Comparison of ENCODE assay signal across 17 cellular contexts in the genomic region with DNA sequence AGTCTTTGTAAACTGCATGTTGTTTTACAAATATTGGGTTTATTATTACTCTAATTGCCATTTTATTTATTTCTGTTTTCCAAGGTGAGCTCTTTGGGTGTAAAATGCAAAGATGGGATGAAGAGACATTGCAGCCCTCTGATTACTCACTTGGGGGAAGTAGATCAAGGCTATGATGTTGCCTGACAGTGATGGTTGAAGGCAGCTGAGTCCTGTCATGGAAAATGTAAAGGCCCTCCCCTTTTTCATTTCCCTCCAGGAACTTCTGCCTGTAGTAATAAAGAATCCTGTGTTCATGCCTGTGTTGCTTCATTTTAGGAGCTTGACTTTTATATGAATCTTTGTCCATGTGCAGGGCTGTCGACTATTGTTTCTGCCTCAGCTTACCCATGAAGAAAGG.
DNase-seq lines count a peak whose midpoint lies in the region; ATAC-seq and TF ChIP-seq lines count a peak whose summit lies in the region.
"Had no signal": no experiment of that assay in that cellular context is flagged by ENCODE, and none has a peak within 500 bp of the region (broad histone marks: within the 10 kb centered on the region; RNA-seq: fewer than 3 reads in every experiment).

No MANE protein-coding gene starts in this region.

- H3K36me3 ChIP-seq in upper lobe of right lung = no peaks in the 10 kb centered on the region
- H3K36me3 ChIP-seq in smooth muscle cell (ENCODE audit: low read depth) = no peaks in the 10 kb centered on the region
- H3K36me3 ChIP-seq in esophagus squamous epithelium = no peaks in the 10 kb centered on the region
- H3K36me3 ChIP-seq: heart left ventricle, tibial nerve had no signal

- H3K4me3 ChIP-seq in upper lobe of right lung (no peak overlapping the region), smooth muscle cell (no peak overlapping the region), esophagus squamous epithelium (no peak overlapping the region)
- H3K4me3 ChIP-seq: heart left ventricle, tibial nerve had no signal

- no peaks in the 10 kb centered on the region for H3F3A ChIP-seq in smooth muscle cell (ENCODE audit: low read depth)

- no peaks in the 10 kb centered on the region for H3K27me3 Mint-ChIP-seq in activated naive CD4-positive, alpha-beta T cell treated with anti-CD3 and anti-CD28 coated beads for 36 hours (ENCODE audit: low read depth)
- no peaks in the 10 kb centered on the region for H3K27me3 Mint-ChIP-seq in memory B cell
- H3K27me3 Mint-ChIP-seq: CD4-positive, alpha-beta memory T cell had no signal

- ATAC-seq in memory B cell (ENCODE audit: low read depth) (no peak), upper lobe of right lung (no peak), HG03097 (IDR thresholded peaks at IDR 0.05; ENCODE audit: low FRiP score, unreplicated experiment) (no peak)
- ATAC-seq: natural killer cell had no signal

- H3K27ac Mint-ChIP-seq in activated naive CD4-positive, alpha-beta T cell treated with anti-CD3 and anti-CD28 coated beads for 36 hours = peak overlapping the region; percentile 28
- H3K27ac Mint-ChIP-seq in memory B cell = peak overlapping the region; percentile 19
- H3K27ac Mint-ChIP-seq: activated T-helper 2 cell treated with anti-CD3 and anti-CD28 coated beads, Interferon-gamma antibody, Interleukin-2, Interleukin-4, amounts not matched to agents 10 μg/mL and 5 μg/mL and 100 μg/mL, durations not matched to agents 14 hours and 24 hours and 36 hours; CD4-positive, alpha-beta memory T cell; natural killer cell; progenitor cell of endocrine pancreas had no signal

- no peak overlapping the region for H3K4me3 Mint-ChIP-seq in activated naive CD4-positive, alpha-beta T cell treated with anti-CD3 and anti-CD28 coated beads for 36 hours
- no peak overlapping the region for H3K4me3 Mint-ChIP-seq in memory B cell
- H3K4me3 Mint-ChIP-seq: CD4-positive, alpha-beta memory T cell; natural killer cell had no signal

- 91% methylated on average over 1 of the region's 1 CpG for WGBS in smooth muscle cell (ENCODE audit: low lambda C conversion rate)
- 77 to 78% methylated on average over 1 of the region's 1 CpG for WGBS in esophagus squamous epithelium, 2 donors

- CTCF ChIA-PET in activated naive CD4-positive, alpha-beta T cell treated with anti-CD3 and anti-CD28 coated beads for 36 hours (lab: Charles Lee) = interaction anchor here (0.5 to 1.2 kb wide), 3 partner anchors 30 to 1527 kb away, joined by 3 to 4 read pairs (median 4); no protein-coding TSS in a partner anchor

- intact Hi-C loops in activated naive CD4-positive, alpha-beta T cell treated with anti-CD3 and anti-CD28 coated beads for 36 hours (cut with micrococcal nuclease) = no loop called here
- intact Hi-C loops in upper lobe of right lung (cut with DNase I) (no loop called here), esophagus squamous epithelium (cut with DNase I) (no loop called here)

- H3K4me1 Mint-ChIP-seq in activated naive CD4-positive, alpha-beta T cell treated with anti-CD3 and anti-CD28 coated beads for 36 hours (ENCODE audit: low read depth) = peaks cover 12% of the 10 kb centered on the region
- H3K4me1 Mint-ChIP-seq in memory B cell = peaks cover 14% of the 10 kb centered on the region
- H3K4me1 Mint-ChIP-seq: CD4-positive, alpha-beta memory T cell; natural killer cell had no signal

- H3K79me2 ChIP-seq in smooth muscle cell (ENCODE audit: low read depth) = no peaks in the 10 kb centered on the region

- H3K4me2 ChIP-seq in smooth muscle cell = no peak overlapping the region

- H3K27ac ChIP-seq in upper lobe of right lung = peak overlapping the region; percentile 24
- H3K27ac ChIP-seq in smooth muscle cell (ENCODE audit: low read depth) = no peak overlapping the region
- peak overlapping the region in 2 of 4 donors; percentile 25 to 70 for H3K27ac ChIP-seq in esophagus squamous epithelium

- H3K9ac ChIP-seq in smooth muscle cell (ENCODE audit: low read depth) = no peak overlapping the region

- H3K4me1 ChIP-seq in upper lobe of right lung = peaks cover 7% of the 10 kb centered on the region
- no peaks in the 10 kb centered on the region for H3K4me1 ChIP-seq in smooth muscle cell (ENCODE audit: low read depth)
- no peaks in the 10 kb centered on the region for H3K4me1 ChIP-seq in esophagus squamous epithelium

- in situ Hi-C loops in SK-MEL-5 (cut with HindIII; ENCODE audit: low pct_unique_long_range_greater_than_20kb, low sequenced_read_pairs) = no loop called here

- DNase-seq in activated naive CD4-positive, alpha-beta T cell treated with anti-CD3 and anti-CD28 coated beads for 36 hours = no peak
- DNase-seq in activated naive CD4-positive, alpha-beta T cell treated with Interleukin-2 at 50 U/mL for 16 hours = no peak
- DNase-seq in SK-MEL-5 (ENCODE audit: low read depth, low spot score) (peak; percentile 11), memory B cell (ENCODE audit: low spot score in 2 of 2) (no peak), upper lobe of right lung (no peak), smooth muscle cell (lab: John Stamatoyannopoulos, UW; ENCODE audit: unreplicated experiment) (no peak), esophagus squamous epithelium (lab: John Stamatoyannopoulos, UW) (no peak)
- DNase-seq: CD4-positive, alpha-beta memory T cell; natural killer cell; NCI-H187 treated with DMSO at 0.1 percent for 48 hours; NCI-H345; T-helper 1 cell had no signal

- no peak for TF ChIP-seq POLR2A in esophagus squamous epithelium (IDR thresholded peaks at IDR 0.05)

- no peaks in the 10 kb centered on the region for H4K20me1 ChIP-seq in smooth muscle cell (ENCODE audit: low read depth)

- H2AFZ ChIP-seq in smooth muscle cell (ENCODE audit: low read depth) = no peak overlapping the region

- no peaks in the 10 kb centered on the region for H3K36me3 Mint-ChIP-seq in activated naive CD4-positive, alpha-beta T cell treated with anti-CD3 and anti-CD28 coated beads for 36 hours (ENCODE audit: low read depth)
- H3K36me3 Mint-ChIP-seq in memory B cell = no peaks in the 10 kb centered on the region
- H3K36me3 Mint-ChIP-seq: CD4-positive, alpha-beta memory T cell; natural killer cell had no signal

- H3K9me3 Mint-ChIP-seq in activated naive CD4-positive, alpha-beta T cell treated with anti-CD3 and anti-CD28 coated beads for 36 hours = no peaks in the 10 kb centered on the region
- peaks cover under 1% of the 10 kb centered on the region for H3K9me3 Mint-ChIP-seq in memory B cell
- H3K9me3 Mint-ChIP-seq: activated T-helper 2 cell treated with anti-CD3 and anti-CD28 coated beads, Interferon-gamma antibody, Interleukin-2, Interleukin-4, amounts not matched to agents 10 μg/mL and 5 μg/mL and 100 μg/mL, durations not matched to agents 14 hours and 24 hours and 36 hours had no signal

- no peaks in the 10 kb centered on the region for H3K27me3 ChIP-seq in upper lobe of right lung
- no peaks in the 10 kb centered on the region for H3K27me3 ChIP-seq in smooth muscle cell (ENCODE audit: low read depth)
- H3K27me3 ChIP-seq in esophagus squamous epithelium = no peaks in the 10 kb centered on the region
- H3K27me3 ChIP-seq: heart left ventricle, tibial nerve had no signal

- H3K9me3 ChIP-seq in upper lobe of right lung = no peaks in the 10 kb centered on the region
- H3K9me3 ChIP-seq in smooth muscle cell (replicated peaks; ENCODE audit: low read depth) = no peaks in the 10 kb centered on the region
- no peaks in the 10 kb centered on the region for H3K9me3 ChIP-seq in esophagus squamous epithelium
- H3K9me3 ChIP-seq: tibial nerve had no signal

- TF ChIP-seq CTCF in upper lobe of right lung (IDR thresholded peaks at IDR 0.05) (no peak), smooth muscle cell (IDR thresholded peaks at IDR 0.05; ENCODE audit: borderline replicate concordance, insufficient read depth, poor library complexity, severe bottlenecking) (no peak), esophagus squamous epithelium (IDR thresholded peaks at IDR 0.05) (no peak)
